In the genomic region with DNA sequence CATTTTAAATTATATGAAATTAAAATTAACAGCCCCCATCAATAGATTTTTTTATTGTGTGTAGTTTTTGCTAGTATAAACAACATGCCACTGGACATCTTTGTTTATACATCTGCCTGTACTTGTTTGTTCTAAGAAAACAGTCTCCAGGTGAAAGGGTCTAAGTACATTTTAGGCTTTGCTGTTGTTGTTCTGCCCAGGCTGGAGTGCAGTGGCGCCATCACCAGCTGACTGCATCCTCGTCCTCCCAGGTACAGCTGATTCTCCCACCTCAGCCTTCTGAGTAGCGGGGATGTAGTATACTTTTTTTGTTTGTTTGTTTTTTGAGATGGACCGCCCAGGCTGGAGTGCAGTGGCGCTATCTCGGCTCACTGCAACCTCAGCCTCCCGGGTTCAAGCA, we compare ENCODE assay signal across 1 cellular context.
TF ChIP-seq lines count a peak whose summit lies in the region.

No MANE protein-coding gene starts in this region.

TF ChIP-seq in GM23338, 12 proteins besides CTCF, POLR2A, EP300 and RAD21 (continued from another document):
- TF ChIP-seq ETS1 (IDR thresholded peaks at IDR 0.05) = no peak
- no peak for TF ChIP-seq ZNF462 (CRISPR knock-in tag; IDR thresholded peaks at IDR 0.05)
- TF ChIP-seq, protein P1, sequence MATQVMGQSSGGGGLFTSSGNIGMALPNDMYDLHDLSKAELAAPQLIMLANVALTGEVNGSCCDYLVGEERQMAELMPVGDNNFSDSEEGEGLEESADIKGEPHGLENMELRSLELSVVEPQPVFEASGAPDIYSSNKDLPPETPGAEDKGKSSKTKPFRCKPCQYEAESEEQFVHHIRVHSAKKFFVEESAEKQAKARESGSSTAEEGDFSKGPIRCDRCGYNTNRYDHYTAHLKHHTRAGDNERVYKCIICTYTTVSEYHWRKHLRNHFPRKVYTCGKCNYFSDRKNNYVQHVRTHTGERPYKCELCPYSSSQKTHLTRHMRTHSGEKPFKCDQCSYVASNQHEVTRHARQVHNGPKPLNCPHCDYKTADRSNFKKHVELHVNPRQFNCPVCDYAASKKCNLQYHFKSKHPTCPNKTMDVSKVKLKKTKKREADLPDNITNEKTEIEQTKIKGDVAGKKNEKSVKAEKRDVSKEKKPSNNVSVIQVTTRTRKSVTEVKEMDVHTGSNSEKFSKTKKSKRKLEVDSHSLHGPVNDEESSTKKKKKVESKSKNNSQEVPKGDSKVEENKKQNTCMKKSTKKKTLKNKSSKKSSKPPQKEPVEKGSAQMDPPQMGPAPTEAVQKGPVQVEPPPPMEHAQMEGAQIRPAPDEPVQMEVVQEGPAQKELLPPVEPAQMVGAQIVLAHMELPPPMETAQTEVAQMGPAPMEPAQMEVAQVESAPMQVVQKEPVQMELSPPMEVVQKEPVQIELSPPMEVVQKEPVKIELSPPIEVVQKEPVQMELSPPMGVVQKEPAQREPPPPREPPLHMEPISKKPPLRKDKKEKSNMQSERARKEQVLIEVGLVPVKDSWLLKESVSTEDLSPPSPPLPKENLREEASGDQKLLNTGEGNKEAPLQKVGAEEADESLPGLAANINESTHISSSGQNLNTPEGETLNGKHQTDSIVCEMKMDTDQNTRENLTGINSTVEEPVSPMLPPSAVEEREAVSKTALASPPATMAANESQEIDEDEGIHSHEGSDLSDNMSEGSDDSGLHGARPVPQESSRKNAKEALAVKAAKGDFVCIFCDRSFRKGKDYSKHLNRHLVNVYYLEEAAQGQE (IDR thresholded peaks at IDR 0.05; ENCODE audit: unreplicated experiment) = no peak
- TF ChIP-seq EZH2 (IDR thresholded peaks at IDR 0.05; ENCODE audit: low read depth, unreplicated experiment) = no peak
- TF ChIP-seq STAT1 (IDR thresholded peaks at IDR 0.05; ENCODE audit: unreplicated experiment) = no peak
- no peak for TF ChIP-seq CREB1 (CRISPR knock-in tag; IDR thresholded peaks at IDR 0.05; ENCODE audit: low read depth)
- TF ChIP-seq EZH2phosphoT487 (IDR thresholded peaks at IDR 0.05; ENCODE audit: unreplicated experiment) = no peak
- no peak for TF ChIP-seq JUNB (IDR thresholded peaks at IDR 0.05; ENCODE audit: unreplicated experiment)
- TF ChIP-seq NANOG (IDR thresholded peaks at IDR 0.05; ENCODE audit: borderline replicate concordance) = no peak
- TF ChIP-seq POLR2AphosphoS5 (IDR thresholded peaks at IDR 0.05; ENCODE audit: low read depth) = no peak
- no peak for TF ChIP-seq ZNF114 (CRISPR knock-in tag; IDR thresholded peaks at IDR 0.05)
